ENCODE assay signal across 1 cellular context in the genomic region with DNA sequence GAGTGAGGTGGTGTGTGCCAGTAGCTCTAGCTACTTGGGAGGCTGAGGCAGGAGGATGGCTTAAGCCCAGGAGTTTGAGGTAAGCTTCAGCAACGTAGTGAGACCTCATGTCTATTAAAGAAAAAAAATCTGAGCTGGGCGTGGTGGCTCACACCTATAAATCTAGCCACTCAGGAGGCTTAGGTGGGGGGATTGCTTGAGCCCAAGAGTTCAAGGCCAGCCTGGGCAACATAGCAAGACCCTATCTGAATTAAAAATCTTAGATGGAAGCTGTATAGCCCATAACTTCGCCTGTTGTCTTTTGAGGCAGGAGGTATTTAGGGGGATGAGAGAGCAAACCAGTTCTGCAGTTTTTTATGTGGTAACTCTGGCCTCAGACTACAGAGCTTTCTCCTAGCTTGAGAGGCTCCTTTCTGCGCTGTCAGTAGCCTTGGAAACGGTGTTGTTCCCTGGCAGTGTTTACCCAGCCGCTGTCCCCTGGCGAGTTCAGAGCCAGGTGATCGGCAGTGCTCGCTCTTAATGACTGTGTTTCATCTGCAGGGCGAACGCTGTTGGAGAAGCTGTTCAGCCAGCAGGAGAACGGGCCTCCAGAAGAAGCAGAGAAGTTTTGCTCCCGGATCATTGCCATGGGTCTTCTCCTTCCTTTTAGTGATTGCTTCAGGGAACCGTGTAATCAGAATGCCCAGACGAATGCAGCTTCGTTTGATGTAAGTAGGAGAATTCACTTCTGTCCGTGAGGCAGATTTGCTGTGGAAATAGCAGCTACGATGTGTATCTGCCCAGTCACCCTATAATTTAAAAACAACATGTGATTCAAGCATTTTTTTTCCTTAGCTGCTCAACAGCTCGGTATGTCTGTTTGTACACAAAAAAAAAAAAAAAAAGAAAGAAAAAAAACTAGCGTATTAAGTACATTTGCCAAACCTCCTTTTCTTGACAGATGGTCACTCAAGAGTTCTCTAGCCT.
TF ChIP-seq lines count a peak whose summit lies in the region.

No MANE protein-coding gene starts in this region.

TF ChIP-seq in HepG2, 621 proteins besides CTCF, POLR2A, EP300 and RAD21:
- TF ChIP-seq MTA3 (CRISPR knock-in tag; IDR thresholded peaks at IDR 0.05) (no peak), POGZ (CRISPR knock-in tag; IDR thresholded peaks at IDR 0.05) (no peak), ZBTB21 (CRISPR knock-in tag; IDR thresholded peaks at IDR 0.05) (no peak), BRD4 (CRISPR knock-in tag; IDR thresholded peaks at IDR 0.05) (no peak), BCLAF1 (IDR thresholded peaks at IDR 0.05) (no peak), ZNF878 (CRISPR knock-in tag; IDR thresholded peaks at IDR 0.05) (no peak), HMG20A (CRISPR knock-in tag; IDR thresholded peaks at IDR 0.05; ENCODE audit: borderline replicate concordance) (no peak), PPARG (CRISPR knock-in tag; conservative IDR thresholded peaks at IDR 0.05) (no peak), RBM22 (optimal IDR thresholded peaks at IDR 0.05; ENCODE audit: low read length) (no peak), ZNF484 (CRISPR knock-in tag; IDR thresholded peaks at IDR 0.05; ENCODE audit: borderline replicate concordance, low read depth) (no peak), ZNF766 (CRISPR knock-in tag; IDR thresholded peaks at IDR 0.05; ENCODE audit: borderline replicate concordance) (no peak), EEA1 (CRISPR knock-in tag; IDR thresholded peaks at IDR 0.05; ENCODE audit: borderline replicate concordance) (no peak), TFAP4 (IDR thresholded peaks at IDR 0.05; ENCODE audit: borderline replicate concordance, low read depth) (0 out of 2 replicates have a peak, but pooled peaks have one; percentile 26), ZNF264 (CRISPR knock-in tag; IDR thresholded peaks at IDR 0.05) (no peak), RXRB (CRISPR knock-in tag; IDR thresholded peaks at IDR 0.05; ENCODE audit: borderline replicate concordance) (no peak), RFX3 (CRISPR knock-in tag; IDR thresholded peaks at IDR 0.05) (peak; percentile 38; the same call in 1 of the 2 replicates), HNRNPK (IDR thresholded peaks at IDR 0.05; ENCODE audit: low read depth, low read length, poor library complexity, severe bottlenecking) (no peak), ZNF563 (CRISPR knock-in tag; IDR thresholded peaks at IDR 0.05) (no peak), SYNCRIP (IDR thresholded peaks at IDR 0.05; ENCODE audit: insufficient read depth, low read depth, low read length) (no peak)
- TF ChIP-seq, protein P1, sequence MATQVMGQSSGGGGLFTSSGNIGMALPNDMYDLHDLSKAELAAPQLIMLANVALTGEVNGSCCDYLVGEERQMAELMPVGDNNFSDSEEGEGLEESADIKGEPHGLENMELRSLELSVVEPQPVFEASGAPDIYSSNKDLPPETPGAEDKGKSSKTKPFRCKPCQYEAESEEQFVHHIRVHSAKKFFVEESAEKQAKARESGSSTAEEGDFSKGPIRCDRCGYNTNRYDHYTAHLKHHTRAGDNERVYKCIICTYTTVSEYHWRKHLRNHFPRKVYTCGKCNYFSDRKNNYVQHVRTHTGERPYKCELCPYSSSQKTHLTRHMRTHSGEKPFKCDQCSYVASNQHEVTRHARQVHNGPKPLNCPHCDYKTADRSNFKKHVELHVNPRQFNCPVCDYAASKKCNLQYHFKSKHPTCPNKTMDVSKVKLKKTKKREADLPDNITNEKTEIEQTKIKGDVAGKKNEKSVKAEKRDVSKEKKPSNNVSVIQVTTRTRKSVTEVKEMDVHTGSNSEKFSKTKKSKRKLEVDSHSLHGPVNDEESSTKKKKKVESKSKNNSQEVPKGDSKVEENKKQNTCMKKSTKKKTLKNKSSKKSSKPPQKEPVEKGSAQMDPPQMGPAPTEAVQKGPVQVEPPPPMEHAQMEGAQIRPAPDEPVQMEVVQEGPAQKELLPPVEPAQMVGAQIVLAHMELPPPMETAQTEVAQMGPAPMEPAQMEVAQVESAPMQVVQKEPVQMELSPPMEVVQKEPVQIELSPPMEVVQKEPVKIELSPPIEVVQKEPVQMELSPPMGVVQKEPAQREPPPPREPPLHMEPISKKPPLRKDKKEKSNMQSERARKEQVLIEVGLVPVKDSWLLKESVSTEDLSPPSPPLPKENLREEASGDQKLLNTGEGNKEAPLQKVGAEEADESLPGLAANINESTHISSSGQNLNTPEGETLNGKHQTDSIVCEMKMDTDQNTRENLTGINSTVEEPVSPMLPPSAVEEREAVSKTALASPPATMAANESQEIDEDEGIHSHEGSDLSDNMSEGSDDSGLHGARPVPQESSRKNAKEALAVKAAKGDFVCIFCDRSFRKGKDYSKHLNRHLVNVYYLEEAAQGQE (IDR thresholded peaks at IDR 0.05; ENCODE audit: borderline replicate concordance in 1 of 2, low read depth in 1 of 2, low read length in 2 of 2), result peak in 1 of 2 experiments; percentile 34; a peak in 1 of 4 replicates
- TF ChIP-seq, protein P2, sequence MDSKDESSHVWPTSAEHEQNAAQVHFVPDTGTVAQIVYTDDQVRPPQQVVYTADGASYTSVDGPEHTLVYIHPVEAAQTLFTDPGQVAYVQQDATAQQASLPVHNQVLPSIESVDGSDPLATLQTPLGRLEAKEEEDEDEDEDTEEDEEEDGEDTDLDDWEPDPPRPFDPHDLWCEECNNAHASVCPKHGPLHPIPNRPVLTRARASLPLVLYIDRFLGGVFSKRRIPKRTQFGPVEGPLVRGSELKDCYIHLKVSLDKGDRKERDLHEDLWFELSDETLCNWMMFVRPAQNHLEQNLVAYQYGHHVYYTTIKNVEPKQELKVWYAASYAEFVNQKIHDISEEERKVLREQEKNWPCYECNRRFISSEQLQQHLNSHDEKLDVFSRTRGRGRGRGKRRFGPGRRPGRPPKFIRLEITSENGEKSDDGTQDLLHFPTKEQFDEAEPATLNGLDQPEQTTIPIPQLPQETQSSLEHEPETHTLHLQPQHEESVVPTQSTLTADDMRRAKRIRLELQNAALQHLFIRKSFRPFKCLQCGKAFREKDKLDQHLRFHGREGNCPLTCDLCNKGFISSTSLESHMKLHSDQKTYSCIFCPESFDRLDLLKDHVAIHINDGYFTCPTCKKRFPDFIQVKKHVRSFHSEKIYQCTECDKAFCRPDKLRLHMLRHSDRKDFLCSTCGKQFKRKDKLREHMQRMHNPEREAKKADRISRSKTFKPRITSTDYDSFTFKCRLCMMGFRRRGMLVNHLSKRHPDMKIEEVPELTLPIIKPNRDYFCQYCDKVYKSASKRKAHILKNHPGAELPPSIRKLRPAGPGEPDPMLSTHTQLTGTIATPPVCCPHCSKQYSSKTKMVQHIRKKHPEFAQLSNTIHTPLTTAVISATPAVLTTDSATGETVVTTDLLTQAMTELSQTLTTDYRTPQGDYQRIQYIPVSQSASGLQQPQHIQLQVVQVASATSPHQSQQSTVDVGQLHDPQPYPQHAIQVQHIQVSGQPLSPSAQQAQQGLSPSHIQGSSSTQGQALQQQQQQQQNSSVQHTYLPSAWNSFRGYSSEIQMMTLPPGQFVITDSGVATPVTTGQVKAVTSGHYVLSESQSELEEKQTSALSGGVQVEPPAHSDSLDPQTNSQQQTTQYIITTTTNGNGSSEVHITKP (CRISPR knock-in tag; IDR thresholded peaks at IDR 0.05; ENCODE audit: low read depth), result no peak
